Comparison of ENCODE assay signal across 17 cellular contexts in the genomic region with DNA sequence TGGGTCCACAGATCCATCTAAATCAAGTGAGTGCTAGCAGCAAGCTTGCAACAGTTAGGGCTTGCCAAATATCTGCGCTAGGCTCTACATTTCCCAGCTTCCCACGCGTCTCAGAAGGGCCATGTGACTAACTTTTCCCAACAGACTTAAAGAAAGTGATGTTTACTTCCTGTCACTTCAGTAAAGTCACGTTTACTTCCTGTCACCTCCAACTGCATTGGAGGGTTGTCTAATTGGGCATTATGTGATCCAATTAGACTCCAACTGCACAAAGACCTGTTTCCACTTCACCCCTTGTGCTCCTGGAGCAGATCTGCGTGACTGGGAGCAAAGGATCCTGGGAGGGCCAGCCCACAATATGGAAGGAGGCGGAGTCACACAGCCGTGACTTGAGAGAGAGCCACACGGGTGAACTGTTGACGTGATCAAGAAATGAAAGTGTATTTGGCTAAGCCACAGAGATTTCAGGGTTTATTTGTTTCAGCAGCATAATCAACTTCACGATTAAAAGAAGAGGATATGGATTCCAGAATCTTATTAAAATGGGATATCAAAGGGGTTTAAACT.
"Had no signal": no experiment of that assay in that cellular context is flagged by ENCODE, and none has a peak within 500 bp of the region (broad histone marks: within the 10 kb centered on the region; RNA-seq: fewer than 3 reads in every experiment).

No MANE protein-coding gene starts in this region.

- H3K36me3 ChIP-seq: neutrophil had no signal

- DNase-seq: activated CD4-positive, alpha-beta memory T cell treated with anti-CD3 and anti-CD28 coated beads for 36 hours; activated CD4-positive, alpha-beta T cell treated with anti-CD3 and anti-CD28 coated beads for 1 hour; activated naive CD4-positive, alpha-beta T cell treated with anti-CD3 and anti-CD28 coated beads, Interleukin-2, amount 10 ng/mL, durations not matched to agents 7 days and 5 days; activated T-cell treated with anti-CD3 and anti-CD28 coated beads, Interleukin-2, amount 50 U/mL, for 24 hours; dermis blood vessel endothelial cell; effector memory CD8-positive, alpha-beta T cell; foreskin keratinocyte; glutamatergic neuron; mesendoderm; natural killer cell; posterior cingulate gyrus; stimulated activated CD4-positive, alpha-beta T cell treated with anti-CD3 and anti-CD28 coated beads, Interleukin-15, amount 100 ng/mL, for 24 hours; stimulated activated CD4-positive, alpha-beta T cell treated with anti-CD3 and anti-CD28 coated beads, Interleukin-4, amount 100 ng/mL, for 4 hours; stimulated activated CD8-positive, alpha-beta memory T cell treated with anti-CD3 and anti-CD28 coated beads, Interleukin-4, amount 100 ng/mL, for 48 hours; stimulated activated naive CD4-positive, alpha-beta T cell treated with Interleukin-2 at 50 U/mL for 16 hours; substantia nigra had no signal

- H3K27me3 ChIP-seq: foreskin keratinocyte, neutrophil had no signal

- H3K4me1 ChIP-seq: foreskin keratinocyte had no signal

- H3K27ac ChIP-seq: foreskin keratinocyte, neutrophil had no signal

- H3K9me3 ChIP-seq: neutrophil had no signal

- ATAC-seq: effector memory CD8-positive, alpha-beta T cell; foreskin keratinocyte; natural killer cell had no signal
